In the genomic region with DNA sequence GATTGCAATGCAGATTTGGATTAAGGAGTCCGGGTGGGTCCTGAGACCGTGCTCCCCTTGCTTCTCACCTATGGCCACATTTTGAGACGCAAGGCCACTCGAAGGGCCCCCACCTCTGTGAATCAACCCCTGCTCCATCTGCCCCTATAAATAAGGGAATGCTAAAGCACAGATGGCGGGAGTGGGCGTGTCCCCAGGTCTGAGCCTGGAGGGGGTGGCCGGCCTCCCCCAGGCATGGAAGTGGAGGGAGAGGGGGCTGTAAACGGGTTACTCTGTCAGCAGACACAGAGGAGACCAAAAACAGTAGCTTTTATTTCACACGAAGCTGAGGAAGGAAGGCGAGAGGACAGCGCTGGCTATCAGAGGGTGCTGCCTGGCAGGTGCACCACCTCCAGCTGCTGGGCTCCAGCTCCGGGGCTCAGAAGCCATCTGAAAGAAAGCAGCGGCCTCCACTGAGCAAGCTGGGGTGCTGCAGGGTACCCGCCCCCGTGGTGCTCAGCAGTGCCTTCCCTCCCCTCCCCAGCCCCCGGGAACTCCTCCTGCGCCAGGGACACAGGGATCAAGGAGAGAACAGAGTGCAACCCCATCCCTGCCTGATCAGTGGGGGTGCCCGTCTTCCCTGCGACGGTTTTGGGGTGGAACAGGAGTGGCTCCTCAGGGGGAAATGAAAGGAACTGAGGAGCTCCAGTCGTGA, we compare ENCODE assay signal across 1 cellular context.
TF ChIP-seq lines count a peak whose summit lies in the region.

No MANE protein-coding gene starts in this region.

TF ChIP-seq in GM23338, 12 proteins besides CTCF, POLR2A, EP300 and RAD21 (continued from another document):
- TF ChIP-seq, protein P1, sequence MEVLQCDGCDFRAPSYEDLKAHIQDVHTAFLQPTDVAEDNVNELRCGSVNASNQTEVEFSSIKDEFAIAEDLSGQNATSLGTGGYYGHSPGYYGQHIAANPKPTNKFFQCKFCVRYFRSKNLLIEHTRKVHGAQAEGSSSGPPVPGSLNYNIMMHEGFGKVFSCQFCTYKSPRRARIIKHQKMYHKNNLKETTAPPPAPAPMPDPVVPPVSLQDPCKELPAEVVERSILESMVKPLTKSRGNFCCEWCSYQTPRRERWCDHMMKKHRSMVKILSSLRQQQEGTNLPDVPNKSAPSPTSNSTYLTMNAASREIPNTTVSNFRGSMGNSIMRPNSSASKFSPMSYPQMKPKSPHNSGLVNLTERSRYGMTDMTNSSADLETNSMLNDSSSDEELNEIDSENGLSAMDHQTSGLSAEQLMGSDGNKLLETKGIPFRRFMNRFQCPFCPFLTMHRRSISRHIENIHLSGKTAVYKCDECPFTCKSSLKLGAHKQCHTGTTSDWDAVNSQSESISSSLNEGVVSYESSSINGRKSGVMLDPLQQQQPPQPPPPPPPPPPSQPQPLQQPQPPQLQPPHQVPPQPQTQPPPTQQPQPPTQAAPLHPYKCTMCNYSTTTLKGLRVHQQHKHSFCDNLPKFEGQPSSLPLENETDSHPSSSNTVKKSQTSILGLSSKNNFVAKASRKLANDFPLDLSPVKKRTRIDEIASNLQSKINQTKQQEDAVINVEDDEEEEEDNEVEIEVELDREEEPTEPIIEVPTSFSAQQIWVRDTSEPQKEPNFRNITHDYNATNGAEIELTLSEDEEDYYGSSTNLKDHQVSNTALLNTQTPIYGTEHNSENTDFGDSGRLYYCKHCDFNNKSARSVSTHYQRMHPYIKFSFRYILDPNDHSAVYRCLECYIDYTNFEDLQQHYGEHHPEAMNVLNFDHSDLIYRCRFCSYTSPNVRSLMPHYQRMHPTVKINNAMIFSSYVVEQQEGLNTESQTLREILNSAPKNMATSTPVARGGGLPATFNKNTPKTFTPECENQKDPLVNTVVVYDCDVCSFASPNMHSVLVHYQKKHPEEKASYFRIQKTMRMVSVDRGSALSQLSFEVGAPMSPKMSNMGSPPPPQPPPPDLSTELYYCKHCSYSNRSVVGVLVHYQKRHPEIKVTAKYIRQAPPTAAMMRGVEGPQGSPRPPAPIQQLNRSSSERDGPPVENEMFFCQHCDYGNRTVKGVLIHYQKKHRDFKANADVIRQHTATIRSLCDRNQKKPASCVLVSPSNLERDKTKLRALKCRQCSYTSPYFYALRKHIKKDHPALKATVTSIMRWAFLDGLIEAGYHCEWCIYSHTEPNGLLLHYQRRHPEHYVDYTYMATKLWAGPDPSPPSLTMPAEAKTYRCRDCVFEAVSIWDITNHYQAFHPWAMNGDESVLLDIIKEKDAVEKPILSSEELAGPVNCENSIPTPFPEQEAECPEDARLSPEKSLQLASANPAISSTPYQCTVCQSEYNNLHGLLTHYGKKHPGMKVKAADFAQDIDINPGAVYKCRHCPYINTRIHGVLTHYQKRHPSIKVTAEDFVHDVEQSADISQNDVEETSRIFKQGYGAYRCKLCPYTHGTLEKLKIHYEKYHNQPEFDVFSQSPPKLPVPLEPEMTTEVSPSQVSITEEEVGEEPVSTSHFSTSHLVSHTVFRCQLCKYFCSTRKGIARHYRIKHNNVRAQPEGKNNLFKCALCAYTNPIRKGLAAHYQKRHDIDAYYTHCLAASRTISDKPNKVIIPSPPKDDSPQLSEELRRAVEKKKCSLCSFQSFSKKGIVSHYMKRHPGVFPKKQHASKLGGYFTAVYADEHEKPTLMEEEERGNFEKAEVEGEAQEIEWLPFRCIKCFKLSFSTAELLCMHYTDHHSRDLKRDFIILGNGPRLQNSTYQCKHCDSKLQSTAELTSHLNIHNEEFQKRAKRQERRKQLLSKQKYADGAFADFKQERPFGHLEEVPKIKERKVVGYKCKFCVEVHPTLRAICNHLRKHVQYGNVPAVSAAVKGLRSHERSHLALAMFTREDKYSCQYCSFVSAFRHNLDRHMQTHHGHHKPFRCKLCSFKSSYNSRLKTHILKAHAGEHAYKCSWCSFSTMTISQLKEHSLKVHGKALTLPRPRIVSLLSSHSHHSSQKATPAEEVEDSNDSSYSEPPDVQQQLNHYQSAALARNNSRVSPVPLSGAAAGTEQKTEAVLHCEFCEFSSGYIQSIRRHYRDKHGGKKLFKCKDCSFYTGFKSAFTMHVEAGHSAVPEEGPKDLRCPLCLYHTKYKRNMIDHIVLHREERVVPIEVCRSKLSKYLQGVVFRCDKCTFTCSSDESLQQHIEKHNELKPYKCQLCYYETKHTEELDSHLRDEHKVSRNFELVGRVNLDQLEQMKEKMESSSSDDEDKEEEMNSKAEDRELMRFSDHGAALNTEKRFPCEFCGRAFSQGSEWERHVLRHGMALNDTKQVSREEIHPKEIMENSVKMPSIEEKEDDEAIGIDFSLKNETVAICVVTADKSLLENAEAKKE (CRISPR knock-in tag; IDR thresholded peaks at IDR 0.05): no peak
